ENCODE assay signal across 8 cellular contexts in the genomic region with DNA sequence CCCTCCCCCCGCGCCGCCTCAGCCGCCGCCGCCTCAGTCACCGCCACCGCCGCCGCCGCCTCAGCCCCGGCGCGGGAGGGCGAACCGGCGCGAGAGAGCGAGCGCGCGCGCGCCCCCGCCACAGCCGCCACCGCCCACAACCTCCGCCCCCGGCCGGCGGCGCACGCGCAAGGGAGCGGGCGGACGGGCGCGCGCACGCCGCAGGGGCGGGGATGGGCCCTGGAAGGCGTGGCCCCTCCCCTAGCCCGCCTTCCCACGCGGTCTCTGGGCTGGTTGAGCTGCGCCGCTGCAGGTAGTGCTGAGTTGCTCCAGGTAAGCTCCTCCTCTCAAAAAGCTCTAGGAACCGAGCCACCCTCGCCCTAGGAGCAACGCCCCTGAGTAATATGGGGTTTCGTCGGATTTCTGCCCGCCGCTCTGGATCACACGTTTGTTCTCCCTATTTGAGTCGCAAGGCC. TPM values are rescaled to one million over a fixed set of nuclear protein-coding genes. Genes with fewer than 3 reads are reported as not detected.
DNase-seq lines count a peak whose midpoint lies in the region; ATAC-seq and TF ChIP-seq lines count a peak whose summit lies in the region.

TMCC1 (minus strand) TSS at position 96 of the 455 bp plus-strand sequence.

- H3K23ac ChIP-seq in mesendoderm (ENCODE audit: low read length): peak within 1 kb of the TSS; percentile 80

- H3K9me3 ChIP-seq in CD4-positive, alpha-beta memory T cell (ENCODE audit: control insufficient read depth in 1 of 2, low read length in 2 of 2): no peaks in the 10 kb centered on the region
- no peaks in the 10 kb centered on the region for H3K9me3 ChIP-seq in endocrine pancreas (ENCODE audit: control insufficient read depth, low read length)

- ATAC-seq in GM19455 (IDR thresholded peaks at IDR 0.05; ENCODE audit: unreplicated experiment): peak; percentile 84

- H3K36me3 Mint-ChIP-seq in CD4-positive, alpha-beta memory T cell: peaks cover 0 to 6% of the 10 kb centered on the region in 2 donors

- H3K27me3 Mint-ChIP-seq in CD4-positive, alpha-beta memory T cell: peaks cover 0 to 1% of the 10 kb centered on the region in 2 donors

- peak within 1 kb of the TSS; percentile 93 for H3K4me2 ChIP-seq in mesendoderm (ENCODE audit: low read length)

- peak within 1 kb of the TSS; percentile 32 for H2BK120ac ChIP-seq in mesendoderm (ENCODE audit: low read depth, low read length)

- POLR2A ChIA-PET in CD4-positive, alpha-beta memory T cell (lab: Charles Lee; ENCODE audit: partially characterized antibody): interaction anchor here (1.0 to 2.3 kb wide), 3 partner anchors 266 to 1213 kb away, joined by 3 to 11 read pairs (median 5); a partner anchor contains a TSS

- H3K4me1 ChIP-seq in CD4-positive, alpha-beta memory T cell (ENCODE audit: insufficient read depth, low read length): peaks cover 46% of the 10 kb centered on the region
- H3K4me1 ChIP-seq in endocrine pancreas (ENCODE audit: control insufficient read depth, insufficient read depth, low read length) (peaks cover 25% of the 10 kb centered on the region), mesendoderm (ENCODE audit: control insufficient read depth, low read depth, low read length) (peaks cover 4% of the 10 kb centered on the region)

- peak within 1 kb of the TSS; percentile 42 for H4K8ac ChIP-seq in mesendoderm (ENCODE audit: low read depth, low read length)

- H3K4me1 Mint-ChIP-seq in CD4-positive, alpha-beta memory T cell: peaks cover 23 to 47% (median 37%) of the 10 kb centered on the region in 4 donors

- H3K36me3 ChIP-seq in CD4-positive, alpha-beta memory T cell (ENCODE audit: insufficient read depth, low read length): no peaks in the 10 kb centered on the region
- H3K36me3 ChIP-seq in endocrine pancreas (ENCODE audit: control insufficient read depth, insufficient read depth, low read length) (no peaks in the 10 kb centered on the region), mesendoderm (ENCODE audit: control insufficient read depth, insufficient read depth, low read length) (no peaks in the 10 kb centered on the region)

- H3K9ac ChIP-seq in endocrine pancreas (ENCODE audit: control insufficient read depth, insufficient read depth, low read length): peak within 1 kb of the TSS; percentile 87
- peak within 1 kb of the TSS; percentile 99 for H3K9ac ChIP-seq in mesendoderm (ENCODE audit: low read length)

- CTCF ChIA-PET in CD4-positive, alpha-beta memory T cell (lab: Charles Lee; ENCODE audit: partially characterized antibody): no interaction called here

- no CpG with 5 or more reads among the region's 58 CpGs for WGBS in mesendoderm (ENCODE audit: extremely low coverage, insufficient coverage, low lambda C conversion rate)

- H3K27me3 ChIP-seq in CD4-positive, alpha-beta memory T cell (ENCODE audit: insufficient read depth, low read length): no peaks in the 10 kb centered on the region
- H3K27me3 ChIP-seq in HL-60 (ENCODE audit: insufficient read depth, poor library complexity, severe bottlenecking) (no peaks in the 10 kb centered on the region), endocrine pancreas (ENCODE audit: control insufficient read depth, insufficient read depth, low read length) (no peaks in the 10 kb centered on the region), mesendoderm (ENCODE audit: insufficient read depth, low read length, poor library complexity) (no peaks in the 10 kb centered on the region)

- peak within 1 kb of the TSS; percentile 68 for H4K5ac ChIP-seq in mesendoderm (ENCODE audit: low read length)

- no peaks in the 10 kb centered on the region for H3K9me3 Mint-ChIP-seq in CD4-positive, alpha-beta memory T cell

- no peak within 1 kb of the TSS for H2AK5ac ChIP-seq in mesendoderm (ENCODE audit: low read length)

- H3K27ac ChIP-seq in CD4-positive, alpha-beta memory T cell (ENCODE audit: low read depth, low read length): peak within 1 kb of the TSS; percentile 82
- H3K27ac ChIP-seq in HL-60 (replicated peaks): peak within 1 kb of the TSS; percentile 84
- H3K27ac ChIP-seq in mesendoderm (ENCODE audit: low read depth, low read length): peak within 1 kb of the TSS; percentile 84

- H3K4ac ChIP-seq in mesendoderm (ENCODE audit: low read depth, low read length): peak within 1 kb of the TSS; percentile 97

- H3K79me2 ChIP-seq in mesendoderm (ENCODE audit: control insufficient read depth, insufficient read depth, low read length): peaks cover 24% of the 10 kb centered on the region

- no peak for TF ChIP-seq CTCF in HL-60 (IDR thresholded peaks at IDR 0.05; ENCODE audit: insufficient read depth, low read length)

- H3K56ac ChIP-seq in mesendoderm (ENCODE audit: low read length): peak within 1 kb of the TSS; percentile 97

- peak within 1 kb of the TSS; percentile 88 to 96 (median 92) for H3K4me3 Mint-ChIP-seq in CD4-positive, alpha-beta memory T cell

- peak within 1 kb of the TSS; percentile 92 to 97 (median 93) for H3K27ac Mint-ChIP-seq in CD4-positive, alpha-beta memory T cell

- peaks cover 10% of the 10 kb centered on the region for H3K79me1 ChIP-seq in mesendoderm (ENCODE audit: low read length)

- intact Hi-C loops in CD4-positive, alpha-beta memory T cell (cut with micrococcal nuclease): loop anchor here (1.0 to 10.0 kb wide), 6 partner anchors 43 to 1131 kb away; partner anchors contain the start of genes ASTE1, IFT122 and NEK11

- peak within 1 kb of the TSS; percentile 77 for H3K18ac ChIP-seq in mesendoderm (ENCODE audit: low read length)

- peak within 1 kb of the TSS; percentile 72 for H2BK5ac ChIP-seq in mesendoderm (ENCODE audit: low read length)

- peak within 1 kb of the TSS; percentile 87 to 96 for H3K4me3 ChIP-seq in CD4-positive, alpha-beta memory T cell (ENCODE audit: low read length in 2 of 2)
- H3K4me3 ChIP-seq in HL-60 (replicated peaks; ENCODE audit: insufficient read depth, low read length): peak within 1 kb of the TSS; percentile 82
- H3K4me3 ChIP-seq in endocrine pancreas (ENCODE audit: control insufficient read depth, insufficient read depth, low read length): peak within 1 kb of the TSS; percentile 74
- peak within 1 kb of the TSS; percentile 96 for H3K4me3 ChIP-seq in mesendoderm (ENCODE audit: low read length)

- no peak within 1 kb of the TSS for H2BK15ac ChIP-seq in mesendoderm (replicated peaks; ENCODE audit: low read depth)

- DNase-seq in CD4-positive, alpha-beta memory T cell: peak; percentile 90 to 94 (median 92)
- DNase-seq in HL-60 (ENCODE audit: low read depth in 1 of 2, low spot score in 1 of 2): peak; percentile 76 to 81
- peak; percentile 21 for DNase-seq in NK-92 (lab: John Stamatoyannopoulos, UW; ENCODE audit: unreplicated experiment)
- peak; percentile 60 to 80 (median 72) for DNase-seq in activated CD8-positive, alpha-beta memory T cell treated with anti-CD3 and anti-CD28 coated beads for 48 hours (ENCODE audit: low read depth in 2 of 3, low spot score in 2 of 3)
- peak; percentile 96 for DNase-seq in mesendoderm
- peak; percentile 85 for DNase-seq in stimulated activated CD8-positive, alpha-beta memory T cell treated with anti-CD3 and anti-CD28 coated beads, Interleukin-12 subunit alpha, Interleukin-12 subunit beta, amount 100 ng/mL, for 4 hours (ENCODE audit: low read depth)

RNA-seq across cellular contexts. Expression of gene TMCC1, which starts in this region (rescaled TPM):
- total RNA-seq in CD4-positive, alpha-beta memory T cell: 10 to 100 TPM; 36.4 to 39.3 TPM
- 1 to 10 TPM; 5.1 to 6.2 TPM for polyA plus RNA-seq in CD4-positive, alpha-beta memory T cell
- polyA plus RNA-seq in mesendoderm (2013, experiment 1 of 2): 12.1 TPM
- 11.6 TPM for polyA plus RNA-seq in mesendoderm (2013, experiment 2 of 2)

Comparison
In these comparisons a context has a peak if more than half of its experiments do, and no peak if none do; other contexts are left out.
1. Peak in every context shown above with its lines: DNase-seq, ATAC-seq, H3K4me3 ChIP-seq and H3K27ac ChIP-seq.
2. DNase-seq: peak in every context shown above with its lines; median percentile 96 in mesendoderm; 92 in CD4-positive, alpha-beta memory T cell; 85 in stimulated activated CD8-positive, alpha-beta memory T cell treated with anti-CD3 and anti-CD28 coated beads, Interleukin-12 subunit alpha, Interleukin-12 subunit beta, amount 100 ng/mL, for 4 hours; 78 in HL-60; 72 in activated CD8-positive, alpha-beta memory T cell treated with anti-CD3 and anti-CD28 coated beads for 48 hours; 21 in NK-92.